In the genomic region with DNA sequence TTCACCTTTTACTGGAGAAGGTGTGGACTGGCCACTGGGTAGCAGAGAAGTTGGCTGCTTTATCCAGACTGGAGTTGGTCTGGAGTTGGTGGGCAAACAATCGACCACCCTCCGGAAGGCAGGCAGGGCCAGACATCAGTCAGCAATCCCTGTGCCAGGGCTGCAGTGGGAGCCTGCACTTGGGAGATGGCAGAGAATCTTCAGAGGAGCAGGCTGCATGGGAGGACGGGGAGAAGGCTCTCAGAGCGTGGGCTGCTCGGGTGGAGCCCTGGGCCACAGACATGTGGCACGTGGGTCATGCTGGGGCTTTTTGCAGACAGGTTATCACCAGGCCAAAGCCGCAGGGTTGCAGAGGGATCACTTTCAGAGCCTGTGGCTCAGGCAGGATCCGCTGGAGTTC, we compare ENCODE assay signal across 34 cellular contexts. TPM values are rescaled to one million over a fixed set of nuclear protein-coding genes. Genes with fewer than 3 reads are reported as not detected.
"Had no signal": no experiment of that assay in that cellular context is flagged by ENCODE, and none has a peak within 500 bp of the region (broad histone marks: within the 10 kb centered on the region; RNA-seq: fewer than 3 reads in every experiment).

No MANE protein-coding gene starts in this region.

- H3K4me3 Mint-ChIP-seq: activated B cell treated with CpG ODN at 0.5 μM for 24 hours; activated CD4-positive, alpha-beta memory T cell treated with anti-CD3 and anti-CD28 coated beads for 36 hours; activated CD4-positive, alpha-beta T cell treated with anti-CD3 and anti-CD28 coated beads, Interleukin-2, amount 10 ng/mL, durations not matched to agents 24 days and 14 days; activated CD8-positive, alpha-beta T cell treated with anti-CD3 and anti-CD28 coated beads for 36 hours; activated naive CD4-positive, alpha-beta T cell treated with anti-CD3 and anti-CD28 coated beads, Interleukin-2, amount 10 ng/mL, durations not matched to agents 7 days and 5 days; activated naive CD4-positive, alpha-beta T cell treated with anti-CD3 and anti-CD28 coated beads, Interleukin-2, amount 50 U/mL, for 24 hours; activated naive CD8-positive, alpha-beta T cell; activated naive CD8-positive, alpha-beta T cell treated with anti-CD3 and anti-CD28 coated beads, Interleukin-2, amount 10 ng/mL, durations not matched to agents 7 days and 5 days; activated naive CD8-positive, alpha-beta T cell treated with anti-CD3 and anti-CD28 coated beads, Interleukin-2, amount 50 U/mL, for 24 hours; activated T-cell treated with anti-CD3 and anti-CD28 coated beads, Interleukin-2, amount 50 U/mL, for 24 hours; brain; central memory CD8-positive, alpha-beta T cell; T-helper 1 cell treated with Interleukin-12 subunit alpha and Interleukin-12 subunit beta and Interleukin-4 antibody, amounts not matched to agents 30 μg/mL and 1 μg/mL, for 36 hours; T-helper 2 cell treated with Interferon-gamma antibody and Interleukin-4, amounts not matched to agents 5 μg/mL and 100 μg/mL, for 36 hours had no signal

- H3K4me1 Mint-ChIP-seq: activated naive CD4-positive, alpha-beta T cell treated with anti-CD3 and anti-CD28 coated beads, Interleukin-2, amount 10 ng/mL, durations not matched to agents 7 days and 5 days; activated naive CD4-positive, alpha-beta T cell treated with anti-CD3 and anti-CD28 coated beads, Interleukin-2, amount 50 U/mL, for 24 hours; activated naive CD8-positive, alpha-beta T cell treated with anti-CD3 and anti-CD28 coated beads, Interleukin-2, amount 10 ng/mL, durations not matched to agents 7 days and 5 days; central memory CD8-positive, alpha-beta T cell had no signal

- H3K27me3 Mint-ChIP-seq: brain had no signal

- H3K27ac Mint-ChIP-seq: activated B cell treated with CpG ODN at 0.5 μM for 24 hours; activated CD4-positive, alpha-beta memory T cell treated with anti-CD3 and anti-CD28 coated beads for 36 hours; activated CD4-positive, alpha-beta T cell treated with anti-CD3 and anti-CD28 coated beads, Interleukin-2, amount 10 ng/mL, durations not matched to agents 24 days and 14 days; activated CD8-positive, alpha-beta T cell treated with anti-CD3 and anti-CD28 coated beads for 36 hours; activated naive CD4-positive, alpha-beta T cell treated with anti-CD3 and anti-CD28 coated beads, Interleukin-2, amount 10 ng/mL, durations not matched to agents 7 days and 5 days; activated naive CD4-positive, alpha-beta T cell treated with anti-CD3 and anti-CD28 coated beads, Interleukin-2, amount 50 U/mL, for 24 hours; activated naive CD8-positive, alpha-beta T cell; activated naive CD8-positive, alpha-beta T cell treated with anti-CD3 and anti-CD28 coated beads, Interleukin-2, amount 10 ng/mL, durations not matched to agents 7 days and 5 days; activated naive CD8-positive, alpha-beta T cell treated with anti-CD3 and anti-CD28 coated beads, Interleukin-2, amount 50 U/mL, for 24 hours; activated T-cell treated with anti-CD3 and anti-CD28 coated beads, Interleukin-2, amount 50 U/mL, for 24 hours; activated T-helper 2 cell treated with anti-CD3 and anti-CD28 coated beads, Interferon-gamma antibody, Interleukin-2, Interleukin-4, amounts not matched to agents 10 μg/mL and 5 μg/mL and 100 μg/mL, durations not matched to agents 14 hours and 24 hours and 36 hours; brain; T-helper 1 cell treated with Interleukin-12 subunit alpha and Interleukin-12 subunit beta and Interleukin-4 antibody, amounts not matched to agents 30 μg/mL and 1 μg/mL, for 36 hours; T-helper 2 cell treated with Interferon-gamma antibody and Interleukin-4, amounts not matched to agents 5 μg/mL and 100 μg/mL, for 36 hours had no signal

- H3K36me3 Mint-ChIP-seq: activated CD4-positive, alpha-beta memory T cell treated with anti-CD3 and anti-CD28 coated beads for 36 hours; activated naive CD4-positive, alpha-beta T cell treated with anti-CD3 and anti-CD28 coated beads, Interleukin-2, amount 10 ng/mL, durations not matched to agents 7 days and 5 days; activated naive CD4-positive, alpha-beta T cell treated with anti-CD3 and anti-CD28 coated beads, Interleukin-2, amount 50 U/mL, for 24 hours; activated naive CD8-positive, alpha-beta T cell; activated naive CD8-positive, alpha-beta T cell treated with anti-CD3 and anti-CD28 coated beads, Interleukin-2, amount 10 ng/mL, durations not matched to agents 7 days and 5 days; brain had no signal

- H3K9me3 Mint-ChIP-seq: activated B cell treated with CpG ODN at 0.5 μM for 24 hours; activated CD4-positive, alpha-beta memory T cell treated with anti-CD3 and anti-CD28 coated beads for 36 hours; activated CD4-positive, alpha-beta T cell treated with anti-CD3 and anti-CD28 coated beads, Interleukin-2, amount 10 ng/mL, durations not matched to agents 24 days and 14 days; activated CD8-positive, alpha-beta T cell treated with anti-CD3 and anti-CD28 coated beads for 36 hours; activated naive CD4-positive, alpha-beta T cell treated with anti-CD3 and anti-CD28 coated beads, Interleukin-2, amount 10 ng/mL, durations not matched to agents 7 days and 5 days; activated naive CD4-positive, alpha-beta T cell treated with anti-CD3 and anti-CD28 coated beads, Interleukin-2, amount 50 U/mL, for 24 hours; activated naive CD8-positive, alpha-beta T cell treated with anti-CD3 and anti-CD28 coated beads, Interleukin-2, amount 10 ng/mL, durations not matched to agents 7 days and 5 days; activated naive CD8-positive, alpha-beta T cell treated with anti-CD3 and anti-CD28 coated beads, Interleukin-2, amount 50 U/mL, for 24 hours; activated T-cell treated with anti-CD3 and anti-CD28 coated beads, Interleukin-2, amount 50 U/mL, for 24 hours; activated T-helper 2 cell treated with anti-CD3 and anti-CD28 coated beads, Interferon-gamma antibody, Interleukin-2, Interleukin-4, amounts not matched to agents 10 μg/mL and 5 μg/mL and 100 μg/mL, durations not matched to agents 14 hours and 24 hours and 36 hours; brain; central memory CD8-positive, alpha-beta T cell; T-helper 1 cell treated with Interleukin-12 subunit alpha and Interleukin-12 subunit beta and Interleukin-4 antibody, amounts not matched to agents 30 μg/mL and 1 μg/mL, for 36 hours; T-helper 2 cell treated with Interferon-gamma antibody and Interleukin-4, amounts not matched to agents 5 μg/mL and 100 μg/mL, for 36 hours had no signal

- H3K4me1 ChIP-seq: ascending aorta had no signal

- H3K27me3 ChIP-seq: ascending aorta, cardiac muscle cell had no signal

- H3K36me3 ChIP-seq: ascending aorta, cardiac muscle cell had no signal

- DNase-seq: activated B cell treated with CpG ODN at 0.5 μM for 24 hours; activated CD4-positive, alpha-beta memory T cell treated with anti-CD3 and anti-CD28 coated beads for 36 hours; activated CD4-positive, alpha-beta T cell treated with anti-CD3 and anti-CD28 coated beads for 4 hours; activated CD4-positive, alpha-beta T cell treated with anti-CD3 and anti-CD28 coated beads, Interleukin-2, amount 10 ng/mL, durations not matched to agents 24 days and 14 days; activated CD4-positive, alpha-beta T cell treated with anti-CD3 and anti-CD28 coated beads, Interleukin-2, amount 50 U/mL, for 1 hour; activated CD4-positive, alpha-beta T cell treated with anti-CD3 and anti-CD28 coated beads, Interleukin-2, amount 50 U/mL, for 4 hours; activated CD4-positive, CD25-positive, alpha-beta regulatory T cell treated with anti-CD3 and anti-CD28 coated beads, Interleukin-2, amount 50 U/mL, for 72 hours; activated CD8-positive, alpha-beta memory T cell treated with anti-CD3 and anti-CD28 coated beads, Interleukin-2, amount 50 U/mL, for 48 hours; activated CD8-positive, alpha-beta T cell treated with anti-CD3 and anti-CD28 coated beads for 36 hours; activated effector memory CD4-positive, alpha-beta T cell treated with Interleukin-2 at 50 U/mL for 16 hours; activated gamma-delta T cell; activated naive CD4-positive, alpha-beta T cell treated with anti-CD3 and anti-CD28 coated beads, Interleukin-2, amount 10 ng/mL, durations not matched to agents 7 days and 5 days; activated naive CD4-positive, alpha-beta T cell treated with Interleukin-2 at 50 U/mL for 16 hours; activated naive CD8-positive, alpha-beta T cell treated with anti-CD3 and anti-CD28 coated beads, Interleukin-2, amount 10 ng/mL, durations not matched to agents 7 days and 5 days; activated naive CD8-positive, alpha-beta T cell treated with anti-CD3 and anti-CD28 coated beads, Interleukin-2, amount 50 U/mL, for 24 hours; activated T-cell treated with anti-CD3 and anti-CD28 coated beads, Interleukin-2, amount 50 U/mL, for 24 hours; activated T-cell treated with anti-CD3 and anti-CD28 coated beads, Interleukin-2, amount 50 U/mL, for 48 hours; amygdala; anterior cingulate cortex; caudate nucleus; SW 1271; T-helper 1 cell; T-helper 2 cell; T-helper 9 cell had no signal

- H3K27ac ChIP-seq: ascending aorta, cardiac muscle cell, VCaP had no signal

- H3K4me3 ChIP-seq: ascending aorta, cardiac muscle cell had no signal

- ATAC-seq: activated CD8-positive, alpha-beta T cell treated with anti-CD3 and anti-CD28 coated beads for 36 hours; activated naive CD8-positive, alpha-beta T cell treated with anti-CD3 and anti-CD28 coated beads, Interleukin-2, amount 50 U/mL, for 24 hours had no signal

- H3K9me3 ChIP-seq: ascending aorta had no signal

RNA-seq across cellular contexts. Expression of a gene that starts 29.6 kb away (rescaled TPM):
- total RNA-seq: ascending aorta, cardiac muscle cell had no signal
